10 cellular contexts compared by ENCODE assay signal in the genomic region with DNA sequence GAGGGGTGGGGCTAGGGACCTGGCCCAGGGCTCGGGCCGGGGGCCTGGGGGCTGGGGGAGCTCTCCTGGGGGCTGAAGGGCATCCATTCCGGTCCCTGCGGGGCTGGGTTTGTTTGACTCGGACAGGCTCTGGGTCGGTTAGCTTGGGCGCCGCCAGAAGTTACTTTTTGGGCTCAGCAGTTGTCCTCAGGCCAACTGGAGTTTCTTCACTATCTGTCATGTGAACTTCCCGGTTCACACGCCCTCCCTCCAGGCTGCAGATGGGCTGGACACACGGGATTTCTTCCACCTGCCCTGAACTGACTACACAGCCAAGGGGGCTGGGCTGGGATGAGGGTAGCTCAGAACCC. TPM values are rescaled to one million over a fixed set of nuclear protein-coding genes. Genes with fewer than 3 reads are reported as not detected.
DNase-seq lines count a peak whose midpoint lies in the region; ATAC-seq and TF ChIP-seq lines count a peak whose summit lies in the region.
"Had no signal": no experiment of that assay in that cellular context is flagged by ENCODE, and none has a peak within 500 bp of the region (broad histone marks: within the 10 kb centered on the region; RNA-seq: fewer than 3 reads in every experiment).

No MANE protein-coding gene starts in this region.

- CTCF ChIA-PET in Calu3 (lab: Charles Lee) = interaction anchor here (0.6 to 1.7 kb wide), 2 partner anchors 35 to 164 kb away, joined by 5 to 6 read pairs; a partner anchor contains a TSS

- H3K4me3 Mint-ChIP-seq in Calu3 (ENCODE audit: low read depth, unreplicated experiment) (peak overlapping the region; percentile 94), progenitor cell of endocrine pancreas (ENCODE audit: low read depth) (peak overlapping the region; percentile 69)

- no TSS peak for BruUV-seq in Calu3 (replicated peaks; lab: Mats Ljungman, UMichigan)

- DNase-seq in Calu3 (no peak), amniotic epithelial cell (ENCODE audit: low read depth) (peak; percentile 83), left ventricle myocardium superior (no peak), progenitor cell of endocrine pancreas (ENCODE audit: low spot score, unreplicated experiment) (no peak), NCI-H1105 (lab: John Stamatoyannopoulos, UW) (no peak), GF-D8 (lab: John Stamatoyannopoulos, UW) (no peak), COR-L47 (lab: John Stamatoyannopoulos, UW) (no peak)
- DNase-seq: erythroblast, spleen had no signal

- intact Hi-C loops in Calu3 (cut with micrococcal nuclease; ENCODE audit: unreplicated experiment) (no loop called here), left ventricle myocardium superior (cut with micrococcal nuclease) (no loop called here)

- TF ChIP-seq CTCF in Calu3 (IDR thresholded peaks at IDR 0.05; ENCODE audit: unreplicated experiment) (no peak), progenitor cell of endocrine pancreas (IDR thresholded peaks at IDR 0.05; ENCODE audit: unreplicated experiment) (no peak)

- H3K27me3 Mint-ChIP-seq in Calu3 (ENCODE audit: unreplicated experiment) = no peaks in the 10 kb centered on the region
- no peaks in the 10 kb centered on the region for H3K27me3 Mint-ChIP-seq in progenitor cell of endocrine pancreas

- H3K27ac Mint-ChIP-seq in Calu3 (ENCODE audit: unreplicated experiment) (no peak overlapping the region), progenitor cell of endocrine pancreas (peak overlapping the region; percentile 86)

- ATAC-seq in left ventricle myocardium superior (peak; percentile 0), HG03469 (IDR thresholded peaks at IDR 0.05; ENCODE audit: unreplicated experiment) (no peak)

- peaks cover 24% of the 10 kb centered on the region for H3K4me1 Mint-ChIP-seq in Calu3 (ENCODE audit: low read depth, unreplicated experiment)
- H3K4me1 Mint-ChIP-seq in progenitor cell of endocrine pancreas (ENCODE audit: low read depth) = peaks cover 26% of the 10 kb centered on the region

- H3K36me3 Mint-ChIP-seq in Calu3 (ENCODE audit: insufficient read depth, unreplicated experiment) = peaks cover 82% of the 10 kb centered on the region
- peaks cover 9% of the 10 kb centered on the region for H3K36me3 Mint-ChIP-seq in progenitor cell of endocrine pancreas (ENCODE audit: insufficient read depth)

- H3K9me3 Mint-ChIP-seq in Calu3 (ENCODE audit: low read depth, unreplicated experiment) = no peaks in the 10 kb centered on the region
- no peaks in the 10 kb centered on the region for H3K9me3 Mint-ChIP-seq in progenitor cell of endocrine pancreas (ENCODE audit: low read depth)

RNA-seq across cellular contexts. Expression of a gene that starts 3.8 kb away (rescaled TPM):
- 194 and 209 TPM in 2 replicates for total RNA-seq in Calu3 (2022)
- total RNA-seq in left ventricle myocardium superior = 64.1 TPM
- total RNA-seq in progenitor cell of endocrine pancreas = 208 and 213 TPM in 2 replicates

RNA-seq across cellular contexts. Expression of a gene that starts 5.5 kb away (rescaled TPM):
- 23.5 and 24.6 TPM in 2 replicates for total RNA-seq in Calu3 (2022)
- total RNA-seq in left ventricle myocardium superior = 8.1 TPM
- 22.6 and 24.9 TPM in 2 replicates for total RNA-seq in progenitor cell of endocrine pancreas

RNA-seq across cellular contexts. Expression of a gene that starts 14.9 kb away (rescaled TPM):
- total RNA-seq in Calu3 (2022) (11.7 and 13.6 TPM in 2 replicates), left ventricle myocardium superior (8.6 TPM), progenitor cell of endocrine pancreas (3.5 and 5.1 TPM in 2 replicates)

RNA-seq across cellular contexts. Expression of a gene that starts 17.4 kb away (rescaled TPM):
- total RNA-seq in Calu3 (2022) (113 and 121 TPM in 2 replicates), left ventricle myocardium superior (79.4 TPM), progenitor cell of endocrine pancreas (75.0 and 81.9 TPM in 2 replicates)

RNA-seq across cellular contexts. Expression of a gene that starts 20.1 kb away (rescaled TPM):
- total RNA-seq in Calu3 (2022) (49.9 and 51.2 TPM in 2 replicates), left ventricle myocardium superior (38.7 TPM), progenitor cell of endocrine pancreas (40.4 and 48.6 TPM in 2 replicates)
